ENCODE assay signal across 10 cellular contexts in the genomic region with DNA sequence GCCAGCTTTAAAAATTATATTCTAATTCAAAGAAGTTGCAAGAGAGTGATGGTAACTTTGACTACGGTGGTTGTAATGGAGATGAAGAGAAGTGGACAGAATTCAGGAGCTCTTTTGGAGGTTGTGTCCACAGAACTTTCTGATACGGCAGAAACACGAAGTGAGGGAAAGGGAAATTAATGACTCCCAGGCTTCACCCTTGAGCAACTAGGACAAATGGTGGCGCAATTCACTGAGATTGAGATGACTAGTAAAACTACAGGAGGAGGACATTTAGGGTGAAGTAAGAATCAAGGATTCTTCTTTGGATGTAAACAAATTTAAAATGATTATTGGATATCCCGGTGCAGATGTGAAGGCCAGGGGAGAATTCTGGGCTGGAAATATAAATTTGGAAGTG.
A peak's percentile ranks its signal among the peaks of the same experiment; 100 is the strongest.
DNase-seq lines count a peak whose midpoint lies in the region; ATAC-seq and TF ChIP-seq lines count a peak whose summit lies in the region.
"Had no signal": no experiment of that assay in that cellular context is flagged by ENCODE, and none has a peak within 500 bp of the region (broad histone marks: within the 10 kb centered on the region; RNA-seq: fewer than 3 reads in every experiment).

No MANE protein-coding gene starts in this region.

- H3K56ac ChIP-seq in mesendoderm (ENCODE audit: low read length), result no peak overlapping the region

- no peaks in the 10 kb centered on the region for H3K36me3 ChIP-seq in GM23248 (ENCODE audit: low read depth)
- no peaks in the 10 kb centered on the region for H3K36me3 ChIP-seq in smooth muscle cell (ENCODE audit: low read depth)
- H3K36me3 ChIP-seq in mesendoderm (ENCODE audit: control insufficient read depth, insufficient read depth, low read length), result no peaks in the 10 kb centered on the region

- H3K18ac ChIP-seq in mesendoderm (ENCODE audit: low read length), result no peak overlapping the region

- peak overlapping the region; percentile 36 for H3K9ac ChIP-seq in GM23248
- no peak overlapping the region for H3K9ac ChIP-seq in smooth muscle cell (ENCODE audit: low read depth)
- no peak overlapping the region for H3K9ac ChIP-seq in mesendoderm (ENCODE audit: low read length)

- no peak overlapping the region for H3K4ac ChIP-seq in mesendoderm (ENCODE audit: low read depth, low read length)

- H3K4me3 ChIP-seq in GM23248 (peak overlapping the region; percentile 48), fibroblast of mammary gland (ENCODE audit: control insufficient read depth, low read depth, low read length) (no peak overlapping the region), smooth muscle cell (no peak overlapping the region), mesendoderm (ENCODE audit: low read length) (no peak overlapping the region)
- H3K4me3 ChIP-seq: mucosa of descending colon had no signal

- no peak for TF ChIP-seq CTCF in fibroblast of mammary gland (conservative IDR thresholded peaks at IDR 0.05; ENCODE audit: control insufficient read depth, insufficient read depth, low read depth, low read length)
- TF ChIP-seq CTCF in smooth muscle cell (IDR thresholded peaks at IDR 0.05; ENCODE audit: borderline replicate concordance, insufficient read depth, poor library complexity, severe bottlenecking), result no peak

- no peaks in the 10 kb centered on the region for H4K20me1 ChIP-seq in GM23248 (ENCODE audit: insufficient read depth)
- H4K20me1 ChIP-seq in smooth muscle cell (ENCODE audit: low read depth), result no peaks in the 10 kb centered on the region

- no peak overlapping the region for H2BK5ac ChIP-seq in mesendoderm (ENCODE audit: low read length)

- in situ Hi-C loops in GM23248 (cut with MboI), result loop anchor here (5.0 to 10.0 kb wide), 2 partner anchors 52 to 320 kb away; no protein-coding TSS in a partner anchor

- H4K8ac ChIP-seq in mesendoderm (ENCODE audit: low read depth, low read length), result no peak overlapping the region

- H3K9me2 ChIP-seq in GM23248 (ENCODE audit: insufficient read depth), result no peaks in the 10 kb centered on the region

- H3F3A ChIP-seq in GM23248 (ENCODE audit: insufficient read depth) (peaks cover 20% of the 10 kb centered on the region), smooth muscle cell (ENCODE audit: low read depth) (peaks cover 1% of the 10 kb centered on the region)

- no peak overlapping the region for H2BK15ac ChIP-seq in mesendoderm (replicated peaks; ENCODE audit: low read depth)

- no peaks in the 10 kb centered on the region for H3K79me2 ChIP-seq in GM23248 (ENCODE audit: insufficient read depth)
- no peaks in the 10 kb centered on the region for H3K79me2 ChIP-seq in smooth muscle cell (ENCODE audit: low read depth)
- no peaks in the 10 kb centered on the region for H3K79me2 ChIP-seq in mesendoderm (ENCODE audit: control insufficient read depth, insufficient read depth, low read length)

- no peak overlapping the region for H3K23ac ChIP-seq in mesendoderm (ENCODE audit: low read length)

- H3K4me1 ChIP-seq in GM23248 (ENCODE audit: insufficient read depth), result peaks cover 36% of the 10 kb centered on the region
- H3K4me1 ChIP-seq in smooth muscle cell (ENCODE audit: low read depth), result no peaks in the 10 kb centered on the region
- no peaks in the 10 kb centered on the region for H3K4me1 ChIP-seq in mesendoderm (ENCODE audit: control insufficient read depth, low read depth, low read length)

- ATAC-seq in GM18909 (IDR thresholded peaks at IDR 0.05; ENCODE audit: poor library complexity, unreplicated experiment), result no peak

- DNase-seq in GM23248 (peak; percentile 83), NOMO-1 treated with DMSO at 0.1 percent for 48 hours (lab: John Stamatoyannopoulos, UW; ENCODE audit: unreplicated experiment) (peak; percentile 71), fibroblast of mammary gland (ENCODE audit: low read depth) (peak; percentile 80), smooth muscle cell (lab: John Stamatoyannopoulos, UW; ENCODE audit: unreplicated experiment) (no peak), mesendoderm (no peak), NCI-H1092 (lab: John Stamatoyannopoulos, UW) (no peak), NCI-H345 (lab: John Stamatoyannopoulos, UW) (no peak)
- DNase-seq: NCI-H2029 treated with DMSO at 0.1 percent for 48 hours had no signal

- H3K9me3 ChIP-seq in GM23248 (ENCODE audit: low read depth), result no peaks in the 10 kb centered on the region
- H3K9me3 ChIP-seq in smooth muscle cell (replicated peaks; ENCODE audit: low read depth), result no peaks in the 10 kb centered on the region
- H3K9me3 ChIP-seq: mucosa of descending colon had no signal

- H3K4me2 ChIP-seq in GM23248 (ENCODE audit: unreplicated experiment) (peak overlapping the region; percentile 42), smooth muscle cell (no peak overlapping the region), mesendoderm (ENCODE audit: low read length) (no peak overlapping the region)

- H4K5ac ChIP-seq in mesendoderm (ENCODE audit: low read length), result no peak overlapping the region

- 13% methylated on average over 5 of the region's 5 CpGs for WGBS in GM23248 (ENCODE audit: low coverage in 1 of 2, low lambda C conversion rate in 2 of 2, missing lambda C conversion rate in 2 of 2), 2 experiments
- 92% methylated on average over 5 of the region's 5 CpGs for WGBS in smooth muscle cell (ENCODE audit: low lambda C conversion rate)
- no CpG with 5 or more reads among the region's 5 CpGs for WGBS in mesendoderm (ENCODE audit: extremely low coverage, insufficient coverage, low lambda C conversion rate)

- H2AFZ ChIP-seq in GM23248, result peak overlapping the region; percentile 75
- H2AFZ ChIP-seq in smooth muscle cell (ENCODE audit: low read depth), result peak overlapping the region; percentile 46

- H2AK5ac ChIP-seq in mesendoderm (ENCODE audit: low read length), result no peak overlapping the region

- no peaks in the 10 kb centered on the region for H3K27me3 ChIP-seq in GM23248 (replicated peaks; ENCODE audit: insufficient read depth)
- no peaks in the 10 kb centered on the region for H3K27me3 ChIP-seq in smooth muscle cell (ENCODE audit: low read depth)
- no peaks in the 10 kb centered on the region for H3K27me3 ChIP-seq in mesendoderm (ENCODE audit: insufficient read depth, low read length, poor library complexity)

- peak overlapping the region; percentile 61 for H3K27ac ChIP-seq in GM23248
- H3K27ac ChIP-seq in smooth muscle cell (ENCODE audit: low read depth), result no peak overlapping the region
- no peak overlapping the region for H3K27ac ChIP-seq in mesendoderm (ENCODE audit: low read depth, low read length)

- no peak overlapping the region for H2BK120ac ChIP-seq in mesendoderm (ENCODE audit: low read depth, low read length)

- no peaks in the 10 kb centered on the region for H3K79me1 ChIP-seq in mesendoderm (ENCODE audit: low read length)

Comparison
In these comparisons a context has a peak if more than half of its experiments do, and no peak if none do; other contexts are left out.
1. DNase-seq: peak in GM23248 (single experiment), NOMO-1 treated with DMSO at 0.1 percent for 48 hours (single experiment) and fibroblast of mammary gland (single experiment); none in smooth muscle cell (single experiment), mesendoderm (single experiment), NCI-H1092 (single experiment) and NCI-H345 (single experiment).